18 cellular contexts compared by ENCODE assay signal in genomic region chr7:2154121-2154520, GRCh38.
DNase-seq lines count a peak whose midpoint lies in the region; ATAC-seq, FAIRE-seq and TF ChIP-seq lines count a peak whose summit lies in the region.
"Had no signal": no experiment of that assay in that cellular context is flagged by ENCODE, and none has a peak within 500 bp of the region (broad histone marks: within the 10 kb centered on the region; RNA-seq: fewer than 3 reads in every experiment).

No MANE protein-coding gene starts in this region.

- intact Hi-C loops in K562 (cut with micrococcal nuclease), result no loop called here
- intact Hi-C loops in prostate gland (cut with DNase I), result no loop called here

- BruUV-seq in K562 (replicated peaks; lab: Mats Ljungman, UMichigan), result no TSS peak

- no peak overlapping the region for H3K4me3 Mint-ChIP-seq in type B pancreatic cell
- no peak overlapping the region for H3K4me3 Mint-ChIP-seq in immature natural killer cell
- H3K4me3 Mint-ChIP-seq: CD8-positive, alpha-beta T cell; T-helper 2 cell treated with Interferon-gamma antibody and Interleukin-4, amounts not matched to agents 5 μg/mL and 100 μg/mL, for 36 hours had no signal

- peak; percentile 57 for ATAC-seq in K562
- ATAC-seq in GM19452 (IDR thresholded peaks at IDR 0.05; ENCODE audit: unreplicated experiment), result no peak
- ATAC-seq: CD8-positive, alpha-beta T cell had no signal

- peaks cover 6% of the 10 kb centered on the region; the same call in 1 of the 3 replicates for H3K36me3 ChIP-seq in K562 (ENCODE audit: control insufficient read depth, insufficient read depth, low read length)
- no peaks in the 10 kb centered on the region for H3K36me3 ChIP-seq in prostate gland

- POLR2A ChIA-PET in K562 (lab: Yijun Ruan, JAX), result interaction anchor here (0.6 to 1.0 kb wide), 3 partner anchors 88 to 582 kb away, joined by 3 to 5 read pairs (median 3); partner anchors contain the start of genes MRM2 and NUDT1

- H3K9me3 Mint-ChIP-seq in type B pancreatic cell (no peaks in the 10 kb centered on the region), immature natural killer cell (no peaks in the 10 kb centered on the region)
- H3K9me3 Mint-ChIP-seq: CD8-positive, alpha-beta T cell; T-helper 2 cell treated with Interferon-gamma antibody and Interleukin-4, amounts not matched to agents 5 μg/mL and 100 μg/mL, for 36 hours had no signal

- H3K27me3 Mint-ChIP-seq in type B pancreatic cell, result no peaks in the 10 kb centered on the region
- H3K27me3 Mint-ChIP-seq in immature natural killer cell (ENCODE audit: low read depth in 3 of 3), result peaks cover 0 to 3% (median 1%) of the 10 kb centered on the region in 3 donors

- peaks cover 10% of the 10 kb centered on the region; the same call in 1 of the 2 replicates for H4K20me1 ChIP-seq in K562 (replicated peaks; ENCODE audit: control insufficient read depth, insufficient read depth, low read length)

- TF ChIP-seq EP300 in K562 (IDR thresholded peaks at IDR 0.05; ENCODE audit: low read length), result no peak

- no peak overlapping the region for H3K4me2 ChIP-seq in K562 (ENCODE audit: insufficient read depth, low read length)

- no peaks in the 10 kb centered on the region for H3K9me1 ChIP-seq in K562 (ENCODE audit: control insufficient read depth, insufficient read depth, low read length)

- TF ChIP-seq CTCF in K562 (IDR thresholded peaks at IDR 0.05 in 2 of 3, conservative IDR thresholded peaks at IDR 0.05 in 1 of 3; ENCODE audit: insufficient read depth in 2 of 3, low read depth in 1 of 3, low read length in 3 of 3) (0 out of 6 replicates have a peak, but pooled peaks of 1 of the 3 experiments have one; percentile 12), type B pancreatic cell (conservative IDR thresholded peaks at IDR 0.05) (peak; percentile 30), prostate gland (IDR thresholded peaks at IDR 0.05) (no peak)

- H3K36me3 Mint-ChIP-seq in type B pancreatic cell, result peaks cover 15% of the 10 kb centered on the region
- peaks cover 0 to 16% (median 10%) of the 10 kb centered on the region in 3 donors for H3K36me3 Mint-ChIP-seq in immature natural killer cell

- H3K4me1 Mint-ChIP-seq in type B pancreatic cell (ENCODE audit: unreplicated experiment), result peaks cover 35% of the 10 kb centered on the region
- no peaks in the 10 kb centered on the region for H3K4me1 Mint-ChIP-seq in immature natural killer cell

- H3K27me3 ChIP-seq in K562 (ENCODE audit: control insufficient read depth in 2 of 2, insufficient read depth in 2 of 2, low read length in 2 of 2) (no peaks in the 10 kb centered on the region), prostate gland (replicated peaks; ENCODE audit: insufficient read depth) (no peaks in the 10 kb centered on the region)

- H3K27ac Mint-ChIP-seq in type B pancreatic cell (no peak overlapping the region), immature natural killer cell (no peak overlapping the region)
- H3K27ac Mint-ChIP-seq: CD8-positive, alpha-beta T cell; T-helper 2 cell treated with Interferon-gamma antibody and Interleukin-4, amounts not matched to agents 5 μg/mL and 100 μg/mL, for 36 hours had no signal

- TF ChIP-seq POLR2A in K562 (conservative IDR thresholded peaks at IDR 0.05) (no peak), prostate gland (IDR thresholded peaks at IDR 0.05) (no peak)

- no peaks in the 10 kb centered on the region for H3K79me2 ChIP-seq in K562 (ENCODE audit: control insufficient read depth, insufficient read depth, low read length)

- H3K27ac ChIP-seq in K562 (ENCODE audit: extremely low read depth, low read depth, low read length) (no peak overlapping the region), caudate nucleus (ENCODE audit: low read depth, low read length) (no peak overlapping the region), prostate gland (no peak overlapping the region)

- H3K9ac ChIP-seq in K562 (ENCODE audit: insufficient read depth in 1 of 2, low read depth in 2 of 2, low read length in 2 of 2), result no peak overlapping the region

- H3K4me3 ChIP-seq in K562 (no peak overlapping the region), prostate gland (no peak overlapping the region)

- no peak for TF ChIP-seq RAD21 in K562 (CRISPR knock-in tag; conservative IDR thresholded peaks at IDR 0.05 in 1 of 2, IDR thresholded peaks at IDR 0.05 in 1 of 2)

- CTCF ChIA-PET in K562 (lab: Yijun Ruan, JAX; ENCODE audit: low intra/inter-chr PET ratio), result no interaction called here

- in situ Hi-C loops in K562 (cut with MboI), result no loop called here

- WGBS in K562 (ENCODE audit: insufficient coverage, low coverage, missing lambda C conversion rate), result 56% methylated on average over 6 of the region's 6 CpGs
- WGBS in prostate gland, result 90% methylated on average over 6 of the region's 6 CpGs

- no peak overlapping the region for H2AFZ ChIP-seq in K562 (ENCODE audit: low read depth, low read length)

- FAIRE-seq in G401.6 (lab: Jason Lieb, UNC) (peak; percentile 19), K562 (lab: Jason Lieb, UNC) (no peak)
- FAIRE-seq: D721Med, H54 had no signal

- H3K4me1 ChIP-seq in K562 (replicated peaks in 1 of 2; ENCODE audit: control insufficient read depth in 2 of 2, insufficient read depth in 2 of 2, low read length in 2 of 2) (peaks cover 0 to 13% of the 10 kb centered on the region in 2 experiments; a peak in 1 of 5 replicates), prostate gland (replicated peaks) (peaks cover 6% of the 10 kb centered on the region)

- H3K9me3 ChIP-seq in K562 (replicated peaks; ENCODE audit: control insufficient read depth, insufficient read depth, low read depth, low read length) (no peaks in the 10 kb centered on the region), prostate gland (no peaks in the 10 kb centered on the region)

- peak; percentile 62 for DNase-seq in HuH-7 (ENCODE audit: low spot score)
- no peak for DNase-seq in K562 (ENCODE audit: extremely low read depth in 1 of 4, low spot score in 3 of 4)
- no peak for DNase-seq in type B pancreatic cell (ENCODE audit: extremely low spot score, unreplicated experiment)
- DNase-seq in caudate nucleus (lab: John Stamatoyannopoulos, UW), result no peak
- DNase-seq in immature natural killer cell, result no peak
- no peak for DNase-seq in prostate gland (ENCODE audit: low spot score)
- DNase-seq: CD8-positive, alpha-beta T cell; DMS79; KBM-7; NCI-H187; NCI-H226; NCI-H524; SW 1271 had no signal

TF ChIP-seq in K562, 482 proteins besides CTCF, POLR2A, EP300 and RAD21 (continues in another document):
- TF ChIP-seq, protein P1, sequence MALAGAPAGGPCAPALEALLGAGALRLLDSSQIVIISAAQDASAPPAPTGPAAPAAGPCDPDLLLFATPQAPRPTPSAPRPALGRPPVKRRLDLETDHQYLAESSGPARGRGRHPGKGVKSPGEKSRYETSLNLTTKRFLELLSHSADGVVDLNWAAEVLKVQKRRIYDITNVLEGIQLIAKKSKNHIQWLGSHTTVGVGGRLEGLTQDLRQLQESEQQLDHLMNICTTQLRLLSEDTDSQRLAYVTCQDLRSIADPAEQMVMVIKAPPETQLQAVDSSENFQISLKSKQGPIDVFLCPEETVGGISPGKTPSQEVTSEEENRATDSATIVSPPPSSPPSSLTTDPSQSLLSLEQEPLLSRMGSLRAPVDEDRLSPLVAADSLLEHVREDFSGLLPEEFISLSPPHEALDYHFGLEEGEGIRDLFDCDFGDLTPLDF (CRISPR knock-in tag; IDR thresholded peaks at IDR 0.05), result no peak
- TF ChIP-seq ZNF24 (IDR thresholded peaks at IDR 0.05) (no peak), NFRKB (IDR thresholded peaks at IDR 0.05; ENCODE audit: low read depth) (no peak), SIX5 (IDR thresholded peaks at IDR 0.05; ENCODE audit: borderline replicate concordance in 1 of 2, insufficient read depth in 1 of 2, low read depth in 1 of 2, low read length in 2 of 2) (no peak), HDAC2 (IDR thresholded peaks at IDR 0.05) (no peak), ETV5 (CRISPR knock-in tag; IDR thresholded peaks at IDR 0.05; ENCODE audit: low read depth) (no peak), HIVEP1 (CRISPR knock-in tag; IDR thresholded peaks at IDR 0.05) (no peak), HEY1 (CRISPR knock-in tag; IDR thresholded peaks at IDR 0.05; ENCODE audit: borderline replicate concordance) (no peak), REST (CRISPR knock-in tag; IDR thresholded peaks at IDR 0.05; ENCODE audit: low read depth) (no peak), JUND (IDR thresholded peaks at IDR 0.05; ENCODE audit: borderline replicate concordance, low read depth, low read length) (no peak), JUND (tag; IDR thresholded peaks at IDR 0.05; ENCODE audit: borderline replicate concordance, low read depth, low read length) (no peak), RBM17 (IDR thresholded peaks at IDR 0.05; ENCODE audit: borderline replicate concordance, low read depth, low read length) (no peak), GABPA (tag; conservative IDR thresholded peaks at IDR 0.05; ENCODE audit: low read depth) (no peak), ZSCAN29 (IDR thresholded peaks at IDR 0.05) (no peak), POU5F1 (IDR thresholded peaks at IDR 0.05; ENCODE audit: borderline replicate concordance, low read depth, low read length, partially characterized antibody) (no peak), SMARCC2 (IDR thresholded peaks at IDR 0.05; ENCODE audit: low read depth) (no peak), ILF3 (IDR thresholded peaks at IDR 0.05; ENCODE audit: borderline replicate concordance) (no peak)
